1 cellular context compared by ENCODE assay signal in genomic region chr5:76736679-76737078, GRCh38.
TF ChIP-seq lines count a peak whose summit lies in the region.

No MANE protein-coding gene starts in this region.

TF ChIP-seq in IMR-90, 13 proteins besides CTCF, POLR2A, EP300 and RAD21:
- TF ChIP-seq MAZ (IDR thresholded peaks at IDR 0.05; ENCODE audit: borderline replicate concordance, low read depth, low read length) (no peak), RFX5 (IDR thresholded peaks at IDR 0.05; ENCODE audit: low read depth, low read length) (no peak), NFE2L2 (IDR thresholded peaks at IDR 0.05; ENCODE audit: low read depth, low read length) (no peak), BHLHE40 (IDR thresholded peaks at IDR 0.05; ENCODE audit: low read depth, low read length) (no peak), SMC3 (IDR thresholded peaks at IDR 0.05; ENCODE audit: low read depth, low read length) (no peak)
- TF ChIP-seq, protein P1, sequence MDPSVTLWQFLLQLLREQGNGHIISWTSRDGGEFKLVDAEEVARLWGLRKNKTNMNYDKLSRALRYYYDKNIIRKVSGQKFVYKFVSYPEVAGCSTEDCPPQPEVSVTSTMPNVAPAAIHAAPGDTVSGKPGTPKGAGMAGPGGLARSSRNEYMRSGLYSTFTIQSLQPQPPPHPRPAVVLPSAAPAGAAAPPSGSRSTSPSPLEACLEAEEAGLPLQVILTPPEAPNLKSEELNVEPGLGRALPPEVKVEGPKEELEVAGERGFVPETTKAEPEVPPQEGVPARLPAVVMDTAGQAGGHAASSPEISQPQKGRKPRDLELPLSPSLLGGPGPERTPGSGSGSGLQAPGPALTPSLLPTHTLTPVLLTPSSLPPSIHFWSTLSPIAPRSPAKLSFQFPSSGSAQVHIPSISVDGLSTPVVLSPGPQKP (IDR thresholded peaks at IDR 0.05; ENCODE audit: borderline replicate concordance, low read depth, low read length) = no peak
